In the genomic region with DNA sequence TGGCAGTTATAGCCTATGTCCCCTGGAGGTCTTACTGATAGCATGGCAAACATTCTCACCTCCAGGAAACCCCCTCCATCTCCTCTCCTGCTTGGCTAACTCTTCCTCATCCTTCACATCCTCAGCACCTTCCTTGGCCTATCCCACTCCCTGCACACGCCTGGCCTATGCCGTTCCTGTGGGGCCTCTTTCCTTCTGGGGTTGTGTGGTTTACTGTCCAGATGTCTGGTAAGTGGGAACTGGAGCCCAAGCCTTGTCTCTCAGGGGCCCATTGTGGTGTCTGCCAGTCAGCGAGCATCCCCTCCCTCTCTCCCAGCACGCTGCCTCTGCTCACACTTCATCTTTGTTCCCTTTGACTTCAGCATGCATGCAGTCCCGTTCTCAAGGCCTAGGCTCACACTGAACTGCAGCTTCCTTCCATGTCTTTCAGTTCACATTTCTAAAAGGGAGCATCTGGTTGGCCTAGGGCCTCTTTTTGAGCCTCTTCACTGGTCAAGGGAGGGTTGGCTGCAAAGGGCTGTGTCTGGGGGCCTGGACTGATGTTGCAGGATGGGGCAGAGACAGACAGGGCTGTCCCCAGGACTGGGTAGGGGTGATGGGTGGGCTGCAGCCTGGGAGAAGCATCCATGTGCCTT, we compare ENCODE assay signal across 1 cellular context.
TF ChIP-seq lines count a peak whose summit lies in the region.

No MANE protein-coding gene starts in this region.

TF ChIP-seq in K562, 482 proteins besides CTCF, POLR2A, EP300 and RAD21:
- TF ChIP-seq, protein P1, sequence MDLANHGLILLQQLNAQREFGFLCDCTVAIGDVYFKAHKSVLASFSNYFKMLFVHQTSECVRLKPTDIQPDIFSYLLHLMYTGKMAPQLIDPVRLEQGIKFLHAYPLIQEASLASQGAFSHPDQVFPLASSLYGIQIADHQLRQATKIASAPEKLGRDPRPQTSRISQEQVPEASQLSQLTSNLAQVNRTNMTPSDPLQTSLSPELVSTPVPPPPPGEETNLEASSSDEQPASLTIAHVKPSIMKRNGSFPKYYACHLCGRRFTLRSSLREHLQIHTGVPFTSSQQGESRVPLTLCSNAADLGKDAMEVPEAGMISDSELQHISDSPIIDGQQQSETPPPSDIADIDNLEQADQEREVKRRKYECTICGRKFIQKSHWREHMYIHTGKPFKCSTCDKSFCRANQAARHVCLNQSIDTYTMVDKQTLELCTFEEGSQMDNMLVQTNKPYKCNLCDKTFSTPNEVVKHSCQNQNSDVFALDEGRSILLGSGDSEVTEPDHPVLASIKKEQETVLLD (IDR thresholded peaks at IDR 0.05): no peak
- TF ChIP-seq, protein P2, sequence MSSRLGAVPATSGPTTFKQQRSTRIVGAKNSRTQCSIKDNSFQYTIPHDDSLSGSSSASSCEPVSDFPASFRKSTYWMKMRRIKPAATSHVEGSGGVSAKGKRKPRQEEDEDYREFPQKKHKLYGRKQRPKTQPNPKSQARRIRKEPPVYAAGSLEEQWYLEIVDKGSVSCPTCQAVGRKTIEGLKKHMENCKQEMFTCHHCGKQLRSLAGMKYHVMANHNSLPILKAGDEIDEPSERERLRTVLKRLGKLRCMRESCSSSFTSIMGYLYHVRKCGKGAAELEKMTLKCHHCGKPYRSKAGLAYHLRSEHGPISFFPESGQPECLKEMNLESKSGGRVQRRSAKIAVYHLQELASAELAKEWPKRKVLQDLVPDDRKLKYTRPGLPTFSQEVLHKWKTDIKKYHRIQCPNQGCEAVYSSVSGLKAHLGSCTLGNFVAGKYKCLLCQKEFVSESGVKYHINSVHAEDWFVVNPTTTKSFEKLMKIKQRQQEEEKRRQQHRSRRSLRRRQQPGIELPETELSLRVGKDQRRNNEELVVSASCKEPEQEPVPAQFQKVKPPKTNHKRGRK (tag; IDR thresholded peaks at IDR 0.05): no peak
- no peak for TF ChIP-seq RBBP5 (IDR thresholded peaks at IDR 0.05; ENCODE audit: borderline replicate concordance, insufficient read depth, low read length, poor library complexity, severe bottlenecking)
- TF ChIP-seq ETV1 (tag; conservative IDR thresholded peaks at IDR 0.05; ENCODE audit: low read depth): no peak
- TF ChIP-seq ZNF311 (CRISPR knock-in tag; IDR thresholded peaks at IDR 0.05): no peak
- TF ChIP-seq CHCHD3 (CRISPR knock-in tag; IDR thresholded peaks at IDR 0.05): no peak
- TF ChIP-seq, protein P3, sequence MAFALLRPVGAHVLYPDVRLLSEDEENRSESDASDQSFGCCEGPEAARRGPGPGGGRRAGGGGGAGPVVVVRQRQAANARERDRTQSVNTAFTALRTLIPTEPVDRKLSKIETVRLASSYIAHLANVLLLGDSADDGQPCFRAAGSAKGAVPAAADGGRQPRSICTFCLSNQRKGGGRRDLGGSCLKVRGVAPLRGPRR (CRISPR knock-in tag; IDR thresholded peaks at IDR 0.05): no peak
- TF ChIP-seq ZNF586 (CRISPR knock-in tag; conservative IDR thresholded peaks at IDR 0.05): no peak
- no peak for TF ChIP-seq POLR2B (IDR thresholded peaks at IDR 0.05; ENCODE audit: low read depth, partially characterized antibody)
- TF ChIP-seq, protein P4, sequence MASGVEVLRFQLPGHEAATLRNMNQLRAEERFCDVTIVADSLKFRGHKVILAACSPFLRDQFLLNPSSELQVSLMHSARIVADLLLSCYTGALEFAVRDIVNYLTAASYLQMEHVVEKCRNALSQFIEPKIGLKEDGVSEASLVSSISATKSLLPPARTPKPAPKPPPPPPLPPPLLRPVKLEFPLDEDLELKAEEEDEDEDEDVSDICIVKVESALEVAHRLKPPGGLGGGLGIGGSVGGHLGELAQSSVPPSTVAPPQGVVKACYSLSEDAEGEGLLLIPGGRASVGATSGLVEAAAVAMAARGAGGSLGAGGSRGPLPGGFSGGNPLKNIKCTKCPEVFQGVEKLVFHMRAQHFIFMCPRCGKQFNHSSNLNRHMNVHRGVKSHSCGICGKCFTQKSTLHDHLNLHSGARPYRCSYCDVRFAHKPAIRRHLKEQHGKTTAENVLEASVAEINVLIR (CRISPR knock-in tag; IDR thresholded peaks at IDR 0.05): no peak
- TF ChIP-seq, protein P5, sequence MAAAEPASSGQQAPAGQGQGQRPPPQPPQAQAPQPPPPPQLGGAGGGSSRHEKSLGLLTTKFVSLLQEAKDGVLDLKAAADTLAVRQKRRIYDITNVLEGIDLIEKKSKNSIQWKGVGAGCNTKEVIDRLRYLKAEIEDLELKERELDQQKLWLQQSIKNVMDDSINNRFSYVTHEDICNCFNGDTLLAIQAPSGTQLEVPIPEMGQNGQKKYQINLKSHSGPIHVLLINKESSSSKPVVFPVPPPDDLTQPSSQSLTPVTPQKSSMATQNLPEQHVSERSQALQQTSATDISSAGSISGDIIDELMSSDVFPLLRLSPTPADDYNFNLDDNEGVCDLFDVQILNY (CRISPR knock-in tag; IDR thresholded peaks at IDR 0.05): no peak
- TF ChIP-seq, protein P6, sequence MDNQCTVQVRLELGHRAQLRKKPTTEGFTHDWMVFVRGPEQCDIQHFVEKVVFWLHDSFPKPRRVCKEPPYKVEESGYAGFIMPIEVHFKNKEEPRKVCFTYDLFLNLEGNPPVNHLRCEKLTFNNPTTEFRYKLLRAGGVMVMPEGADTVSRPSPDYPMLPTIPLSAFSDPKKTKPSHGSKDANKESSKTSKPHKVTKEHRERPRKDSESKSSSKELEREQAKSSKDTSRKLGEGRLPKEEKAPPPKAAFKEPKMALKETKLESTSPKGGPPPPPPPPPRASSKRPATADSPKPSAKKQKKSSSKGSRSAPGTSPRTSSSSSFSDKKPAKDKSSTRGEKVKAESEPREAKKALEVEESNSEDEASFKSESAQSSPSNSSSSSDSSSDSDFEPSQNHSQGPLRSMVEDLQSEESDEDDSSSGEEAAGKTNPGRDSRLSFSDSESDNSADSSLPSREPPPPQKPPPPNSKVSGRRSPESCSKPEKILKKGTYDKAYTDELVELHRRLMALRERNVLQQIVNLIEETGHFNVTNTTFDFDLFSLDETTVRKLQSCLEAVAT (IDR thresholded peaks at IDR 0.05): no peak
- no peak for TF ChIP-seq SREBF2 (CRISPR knock-in tag; IDR thresholded peaks at IDR 0.05)
- TF ChIP-seq, protein P7, sequence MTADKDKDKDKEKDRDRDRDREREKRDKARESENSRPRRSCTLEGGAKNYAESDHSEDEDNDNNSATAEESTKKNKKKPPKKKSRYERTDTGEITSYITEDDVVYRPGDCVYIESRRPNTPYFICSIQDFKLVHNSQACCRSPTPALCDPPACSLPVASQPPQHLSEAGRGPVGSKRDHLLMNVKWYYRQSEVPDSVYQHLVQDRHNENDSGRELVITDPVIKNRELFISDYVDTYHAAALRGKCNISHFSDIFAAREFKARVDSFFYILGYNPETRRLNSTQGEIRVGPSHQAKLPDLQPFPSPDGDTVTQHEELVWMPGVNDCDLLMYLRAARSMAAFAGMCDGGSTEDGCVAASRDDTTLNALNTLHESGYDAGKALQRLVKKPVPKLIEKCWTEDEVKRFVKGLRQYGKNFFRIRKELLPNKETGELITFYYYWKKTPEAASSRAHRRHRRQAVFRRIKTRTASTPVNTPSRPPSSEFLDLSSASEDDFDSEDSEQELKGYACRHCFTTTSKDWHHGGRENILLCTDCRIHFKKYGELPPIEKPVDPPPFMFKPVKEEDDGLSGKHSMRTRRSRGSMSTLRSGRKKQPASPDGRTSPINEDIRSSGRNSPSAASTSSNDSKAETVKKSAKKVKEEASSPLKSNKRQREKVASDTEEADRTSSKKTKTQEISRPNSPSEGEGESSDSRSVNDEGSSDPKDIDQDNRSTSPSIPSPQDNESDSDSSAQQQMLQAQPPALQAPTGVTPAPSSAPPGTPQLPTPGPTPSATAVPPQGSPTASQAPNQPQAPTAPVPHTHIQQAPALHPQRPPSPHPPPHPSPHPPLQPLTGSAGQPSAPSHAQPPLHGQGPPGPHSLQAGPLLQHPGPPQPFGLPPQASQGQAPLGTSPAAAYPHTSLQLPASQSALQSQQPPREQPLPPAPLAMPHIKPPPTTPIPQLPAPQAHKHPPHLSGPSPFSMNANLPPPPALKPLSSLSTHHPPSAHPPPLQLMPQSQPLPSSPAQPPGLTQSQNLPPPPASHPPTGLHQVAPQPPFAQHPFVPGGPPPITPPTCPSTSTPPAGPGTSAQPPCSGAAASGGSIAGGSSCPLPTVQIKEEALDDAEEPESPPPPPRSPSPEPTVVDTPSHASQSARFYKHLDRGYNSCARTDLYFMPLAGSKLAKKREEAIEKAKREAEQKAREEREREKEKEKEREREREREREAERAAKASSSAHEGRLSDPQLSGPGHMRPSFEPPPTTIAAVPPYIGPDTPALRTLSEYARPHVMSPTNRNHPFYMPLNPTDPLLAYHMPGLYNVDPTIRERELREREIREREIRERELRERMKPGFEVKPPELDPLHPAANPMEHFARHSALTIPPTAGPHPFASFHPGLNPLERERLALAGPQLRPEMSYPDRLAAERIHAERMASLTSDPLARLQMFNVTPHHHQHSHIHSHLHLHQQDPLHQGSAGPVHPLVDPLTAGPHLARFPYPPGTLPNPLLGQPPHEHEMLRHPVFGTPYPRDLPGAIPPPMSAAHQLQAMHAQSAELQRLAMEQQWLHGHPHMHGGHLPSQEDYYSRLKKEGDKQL (CRISPR knock-in tag; IDR thresholded peaks at IDR 0.05; ENCODE audit: borderline replicate concordance): no peak
- TF ChIP-seq PTTG1 (tag; IDR thresholded peaks at IDR 0.05; ENCODE audit: low read depth): no peak
- no peak for TF ChIP-seq TEAD1 (CRISPR knock-in tag; IDR thresholded peaks at IDR 0.05)
